Comparison of ENCODE assay signal across 29 cellular contexts in genomic region chr6:14589192-14589591, GRCh38.
"Had no signal": no experiment of that assay in that cellular context is flagged by ENCODE, and none has a peak within 500 bp of the region (broad histone marks: within the 10 kb centered on the region; RNA-seq: fewer than 3 reads in every experiment).

No MANE protein-coding gene starts in this region.

- H3K79me2 ChIP-seq: hepatocyte had no signal

- DNase-seq: colonic mucosa; cortex of kidney; dermis blood vessel endothelial cell; dorsolateral prefrontal cortex; effector CD4-positive, alpha-beta T cell; effector CD8-positive, alpha-beta T cell; effector memory CD4-positive, alpha-beta T cell; effector memory CD8-positive, alpha-beta T cell; endodermal cell; erythroblast; esophagus squamous epithelium; foreskin fibroblast; foreskin keratinocyte; foreskin melanocyte; gastrocnemius medialis; glutamatergic neuron; head of caudate nucleus; heart left ventricle; heart right ventricle had no signal

- H3K27ac ChIP-seq: colonic mucosa, coronary artery, dorsolateral prefrontal cortex, epithelial cell of prostate, esophagus muscularis mucosa, esophagus squamous epithelium, foreskin keratinocyte, gastrocnemius medialis, gastroesophageal sphincter, heart left ventricle, heart right ventricle, hepatocyte had no signal

- H3K4me3 ChIP-seq: colonic mucosa, coronary artery, dorsolateral prefrontal cortex, esophagus muscularis mucosa, esophagus squamous epithelium, gastrocnemius medialis, gastroesophageal sphincter, heart left ventricle, heart right ventricle, hepatocyte had no signal

- H3K27me3 ChIP-seq: colonic mucosa, dorsolateral prefrontal cortex, esophagus muscularis mucosa, esophagus squamous epithelium, gastrocnemius medialis, gastroesophageal sphincter, heart left ventricle, heart right ventricle, hepatocyte had no signal

- ATAC-seq: effector memory CD8-positive, alpha-beta T cell; esophagus mucosa; foreskin keratinocyte; gastrocnemius medialis; gastroesophageal sphincter; heart left ventricle; heart right ventricle had no signal

- FAIRE-seq: colon, endometrium, endothelial cell of umbilical vein, frontal cortex had no signal

- H2AFZ ChIP-seq: hepatocyte had no signal

- H3K36me3 ChIP-seq: colonic mucosa, esophagus muscularis mucosa, esophagus squamous epithelium, gastrocnemius medialis, gastroesophageal sphincter, heart left ventricle, heart right ventricle had no signal

- H3K4me2 ChIP-seq: hepatocyte had no signal

- H3K4me1 ChIP-seq: colonic mucosa, esophagus squamous epithelium, foreskin keratinocyte, gastrocnemius medialis, gastroesophageal sphincter had no signal

- H3K9me3 ChIP-seq: colonic mucosa, esophagus muscularis mucosa, esophagus squamous epithelium, gastrocnemius medialis, gastroesophageal sphincter, heart left ventricle, heart right ventricle had no signal
